18 cellular contexts compared by ENCODE assay signal in the genomic region with DNA sequence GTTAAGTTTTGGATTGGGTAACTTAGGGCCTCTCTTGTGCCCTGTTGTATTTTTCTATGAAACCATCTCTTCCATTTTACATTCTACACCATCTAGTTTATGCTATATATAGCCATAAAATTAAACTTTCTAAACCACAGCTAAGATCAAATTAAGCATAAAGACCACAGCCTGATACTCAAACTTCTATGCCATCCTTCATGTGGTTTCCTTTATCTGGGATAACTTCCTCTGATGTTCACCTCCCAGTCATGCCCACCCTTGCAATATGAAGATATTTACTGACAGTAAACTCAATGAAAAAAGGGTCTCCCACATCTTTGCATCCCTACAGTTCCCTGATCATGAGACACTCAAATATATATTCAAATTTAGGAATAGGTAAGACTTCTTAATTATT.
"Had no signal": no experiment of that assay in that cellular context is flagged by ENCODE, and none has a peak within 500 bp of the region (broad histone marks: within the 10 kb centered on the region; RNA-seq: fewer than 3 reads in every experiment).

No MANE protein-coding gene starts in this region.

- DNase-seq: activated gamma-delta T cell; adrenal gland; caudate nucleus; effector memory CD4-positive, alpha-beta T cell; gastrocnemius medialis; heart right ventricle; islet precursor cell; mammary epithelial cell; psoas muscle; stimulated activated CD4-positive, alpha-beta T cell treated with anti-CD3 and anti-CD28 coated beads, Interleukin-12 subunit alpha, Interleukin-12 subunit beta, amount 100 ng/mL, for 4 hours; stimulated activated naive CD4-positive, alpha-beta T cell treated with Interleukin-2 at 50 U/mL for 16 hours; testis; upper lobe of right lung had no signal

- H3K27ac ChIP-seq: adrenal gland, epithelial cell of prostate, gastrocnemius medialis, heart right ventricle, psoas muscle, testis, upper lobe of right lung had no signal

- ATAC-seq: gastrocnemius medialis, heart right ventricle, left lobe of liver, psoas muscle, SK-N-SH treated with all-trans-retinoic acid at 6 μM for 48 hours, upper lobe of right lung had no signal

- H3K4me1 ChIP-seq: testis had no signal

- H3K4me3 Mint-ChIP-seq: T-helper 1 cell treated with Interleukin-12 subunit alpha and Interleukin-12 subunit beta and Interleukin-4 antibody, amounts not matched to agents 30 μg/mL and 1 μg/mL, for 36 hours had no signal

- H3K27ac Mint-ChIP-seq: nephron; T-helper 1 cell treated with Interleukin-12 subunit alpha and Interleukin-12 subunit beta and Interleukin-4 antibody, amounts not matched to agents 30 μg/mL and 1 μg/mL, for 36 hours had no signal

- H3K27me3 ChIP-seq: adrenal gland, gastrocnemius medialis, heart right ventricle, testis, upper lobe of right lung had no signal

- H3K9me3 ChIP-seq: adrenal gland, gastrocnemius medialis, heart right ventricle, psoas muscle, testis, upper lobe of right lung had no signal

- H3K9me3 Mint-ChIP-seq: nephron; T-helper 1 cell treated with Interleukin-12 subunit alpha and Interleukin-12 subunit beta and Interleukin-4 antibody, amounts not matched to agents 30 μg/mL and 1 μg/mL, for 36 hours had no signal

- H3K4me3 ChIP-seq: adrenal gland, gastrocnemius medialis, heart right ventricle, psoas muscle, testis, upper lobe of right lung had no signal
